Comparison of ENCODE assay signal across 9 cellular contexts in genomic region chr3:12797124-12797891, GRCh38. TPM values are rescaled to one million over a fixed set of nuclear protein-coding genes. Genes with fewer than 3 reads are reported as not detected.
DNase-seq lines count a peak whose midpoint lies in the region; ATAC-seq and TF ChIP-seq lines count a peak whose summit lies in the region.
"Had no signal": no experiment of that assay in that cellular context is flagged by ENCODE, and none has a peak within 500 bp of the region (broad histone marks: within the 10 kb centered on the region; RNA-seq: fewer than 3 reads in every experiment).

No MANE protein-coding gene starts in this region.

- ATAC-seq in memory B cell (ENCODE audit: low read depth) (no peak), HG03139 (IDR thresholded peaks at IDR 0.05; ENCODE audit: unreplicated experiment) (no peak)

- H3K36me3 ChIP-seq in breast epithelium (no peaks in the 10 kb centered on the region), transverse colon (no peaks in the 10 kb centered on the region)

- no peaks in the 10 kb centered on the region for H3K9me3 Mint-ChIP-seq in activated T-cell treated with anti-CD3 and anti-CD28 coated beads, Interleukin-2, amount 50 U/mL, for 24 hours
- no peaks in the 10 kb centered on the region for H3K9me3 Mint-ChIP-seq in memory B cell

- in situ Hi-C loops in transverse colon (cut with MboI; ENCODE audit: low pct_ligation_motif_present in 1 of 4, low pct_unique_long_range_greater_than_20kb in 1 of 4, low sequenced_read_pairs in 3 of 4), result no loop called here

- WGBS in transverse colon (ENCODE audit: low coverage in 1 of 2), 2 donors, result 54 to 100% methylated on average over 1 to 17 of the region's 17 CpGs

- H3K27ac ChIP-seq in breast epithelium (peak overlapping the region; percentile 80 to 82), transverse colon (peak overlapping the region; percentile 76 to 91 (median 82))

- intact Hi-C loops in breast epithelium (cut with DNase I; ENCODE audit: low total_unique reads), result no loop called here
- intact Hi-C loops in transverse colon (cut with DNase I; ENCODE audit: low total_unique reads), result no loop called here

- no peak overlapping the region for H3K27ac Mint-ChIP-seq in activated T-cell treated with anti-CD3 and anti-CD28 coated beads, Interleukin-2, amount 50 U/mL, for 24 hours
- H3K27ac Mint-ChIP-seq in memory B cell, result peak overlapping the region; percentile 26

- peaks cover 11% of the 10 kb centered on the region for H3K4me1 Mint-ChIP-seq in activated T-cell treated with anti-CD3 and anti-CD28 coated beads, Interleukin-2, amount 50 U/mL, for 24 hours (ENCODE audit: low read depth)
- peaks cover 20% of the 10 kb centered on the region for H3K4me1 Mint-ChIP-seq in memory B cell

- H3K27me3 Mint-ChIP-seq in activated T-cell treated with anti-CD3 and anti-CD28 coated beads, Interleukin-2, amount 50 U/mL, for 24 hours, result peaks cover 6% of the 10 kb centered on the region
- H3K27me3 Mint-ChIP-seq in memory B cell, result peaks cover 3% of the 10 kb centered on the region

- no peak for DNase-seq in activated T-cell treated with anti-CD3 and anti-CD28 coated beads, Interleukin-2, amount 50 U/mL, for 24 hours
- no peak for DNase-seq in activated T-cell treated with anti-CD3 and anti-CD28 coated beads, Interleukin-2, amount 50 U/mL, for 1 hour
- DNase-seq in breast epithelium (ENCODE audit: low spot score in 2 of 2), result no peak
- no peak for DNase-seq in memory B cell (ENCODE audit: low spot score in 2 of 2)
- no peak for DNase-seq in transverse colon
- DNase-seq in NCI-H1694 treated with DMSO at 0.1 percent for 48 hours (lab: John Stamatoyannopoulos, UW), result no peak
- DNase-seq in COR-L47 (lab: John Stamatoyannopoulos, UW), result no peak
- DNase-seq: KBM-7 had no signal

- H3K4me3 ChIP-seq in breast epithelium (peak overlapping the region; percentile 53 to 68 (median 66)), transverse colon (peak overlapping the region; percentile 44 to 61 (median 48))

- no peaks in the 10 kb centered on the region for H3K36me3 Mint-ChIP-seq in activated T-cell treated with anti-CD3 and anti-CD28 coated beads, Interleukin-2, amount 50 U/mL, for 24 hours (ENCODE audit: low read depth)
- H3K36me3 Mint-ChIP-seq in memory B cell, result no peaks in the 10 kb centered on the region

- TF ChIP-seq CTCF in breast epithelium (IDR thresholded peaks at IDR 0.05) (no peak), transverse colon (IDR thresholded peaks at IDR 0.05) (no peak)

- no peak for TF ChIP-seq POLR2A in breast epithelium (IDR thresholded peaks at IDR 0.05)
- TF ChIP-seq POLR2A in transverse colon (IDR thresholded peaks at IDR 0.05), result no peak

- peak overlapping the region; percentile 78 for H3K4me3 Mint-ChIP-seq in activated T-cell treated with anti-CD3 and anti-CD28 coated beads, Interleukin-2, amount 50 U/mL, for 24 hours
- peak overlapping the region; percentile 90 for H3K4me3 Mint-ChIP-seq in memory B cell

- H3K9me3 ChIP-seq in breast epithelium (no peaks in the 10 kb centered on the region), transverse colon (no peaks in the 10 kb centered on the region)

- H3K27me3 ChIP-seq in breast epithelium, result no peaks in the 10 kb centered on the region
- H3K27me3 ChIP-seq in transverse colon, result peaks cover 13% of the 10 kb centered on the region

- H3K4me1 ChIP-seq in breast epithelium, result no peaks in the 10 kb centered on the region
- H3K4me1 ChIP-seq in transverse colon, result peaks cover 0 to 12% (median 9%) of the 10 kb centered on the region in 4 donors

- TF ChIP-seq EP300 in transverse colon (IDR thresholded peaks at IDR 0.05; ENCODE audit: low read depth), result no peak

RNA-seq across cellular contexts. Expression of gene CAND2, which starts 0.8 kb away (rescaled TPM):
- total RNA-seq in breast epithelium (1 to 10 TPM; 1.8 to 5.6 (median 4.7) TPM), transverse colon (10 to 100 TPM in 2 of 4 donors, 1 to 10 TPM in 2; 2.7 to 18.3 (median 9.7) TPM)

RNA-seq across cellular contexts. Expression of gene TMEM40, which starts 38.2 kb away (rescaled TPM):
- total RNA-seq in breast epithelium, result 1 to 10 TPM in 1 of 3 donors, under 1 TPM in 1, not detected in 1; 0.33 to 1.8 TPM
- not detected for total RNA-seq in transverse colon

RNA-seq across cellular contexts. Expression of gene RPL32, which starts 44.1 kb away (rescaled TPM):
- total RNA-seq in breast epithelium (1,000 to 10,000 TPM in 1 of 3 donors, 100 to 1,000 TPM in 2; 945 to 1,485 (median 950) TPM), transverse colon (100 to 1,000 TPM; 373 to 937 (median 550) TPM)
